15 cellular contexts compared by ENCODE assay signal in the genomic region with DNA sequence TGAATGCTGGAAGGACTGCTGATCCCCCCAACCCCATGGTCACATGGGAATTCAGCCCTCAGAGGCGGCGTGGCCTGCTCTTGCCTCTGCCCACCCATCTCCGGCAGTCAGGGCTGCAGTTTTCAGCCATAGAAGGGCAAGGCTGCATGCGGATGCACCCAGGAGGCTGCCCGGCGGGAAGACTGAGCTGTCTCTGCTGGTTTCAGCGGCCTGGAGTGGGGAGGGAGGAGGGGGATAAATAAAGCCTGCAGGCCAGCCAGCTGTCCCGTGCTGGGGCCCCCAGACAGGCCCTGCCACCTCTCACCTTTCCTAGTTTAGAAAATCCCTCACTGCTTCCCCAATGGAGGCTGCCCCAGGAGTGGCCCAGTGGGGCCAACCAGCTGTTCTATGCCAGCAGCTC. TPM values are rescaled to one million over a fixed set of nuclear protein-coding genes. Genes with fewer than 3 reads are reported as not detected.
A peak's percentile ranks its signal among the peaks of the same experiment; 100 is the strongest.
DNase-seq lines count a peak whose midpoint lies in the region; ATAC-seq, FAIRE-seq and TF ChIP-seq lines count a peak whose summit lies in the region.
"Had no signal": no experiment of that assay in that cellular context is flagged by ENCODE, and none has a peak within 500 bp of the region (broad histone marks: within the 10 kb centered on the region; RNA-seq: fewer than 3 reads in every experiment).

No MANE protein-coding gene starts in this region.

- H2BK15ac ChIP-seq in H9 (ENCODE audit: low read depth, low read length): no peak overlapping the region

- peak; percentile 10 for ATAC-seq in sciatic nerve
- no peak for ATAC-seq in HG03196 (IDR thresholded peaks at IDR 0.05; ENCODE audit: unreplicated experiment)
- no peak for ATAC-seq in natural killer cell

- H3K27me3 ChIP-seq in H9 (ENCODE audit: insufficient read depth, low read length) (no peaks in the 10 kb centered on the region), SJCRH30 (no peaks in the 10 kb centered on the region), iPS-20b (ENCODE audit: insufficient read depth, low read length) (no peaks in the 10 kb centered on the region)

- no peak overlapping the region for H3K4ac ChIP-seq in H9 (ENCODE audit: low read depth, low read length)

- H2AFZ ChIP-seq in H9 (ENCODE audit: low read length): no peak overlapping the region

- H3K4me3 ChIP-seq in SJCRH30 (no peak overlapping the region), iPS-20b (ENCODE audit: low read length) (no peak overlapping the region)

- H3K23me2 ChIP-seq in H9 (ENCODE audit: insufficient read length, low read depth, low read length, poor library complexity, severe bottlenecking): peaks cover 5% of the 10 kb centered on the region

- no CpG with 5 or more reads among the region's 8 CpGs for WGBS in H9 (ENCODE audit: extremely low coverage, insufficient read length, low lambda C conversion rate)

- peak overlapping the region in 2 of 3 experiments; percentile 88 to 91; a peak in 4 of 7 replicates for H3K27ac Mint-ChIP-seq in H9
- no peak overlapping the region for H3K27ac Mint-ChIP-seq in natural killer cell

- no peak for FAIRE-seq in H54 (lab: Jason Lieb, UNC)
- FAIRE-seq: astrocyte had no signal

- H3K4me1 ChIP-seq in H9 (ENCODE audit: insufficient read depth, low read length): no peaks in the 10 kb centered on the region
- peaks cover 26% of the 10 kb centered on the region for H3K4me1 ChIP-seq in SJCRH30
- peaks cover 24% of the 10 kb centered on the region for H3K4me1 ChIP-seq in iPS-20b (ENCODE audit: insufficient read depth, low read length)

- H3K9me3 ChIP-seq in H9 (ENCODE audit: control insufficient read depth, low read depth, low read length): no peaks in the 10 kb centered on the region
- H3K9me3 ChIP-seq in SJCRH30 (replicated peaks): no peaks in the 10 kb centered on the region
- no peaks in the 10 kb centered on the region for H3K9me3 ChIP-seq in iPS-20b (ENCODE audit: insufficient read depth, low read depth, low read length)

- no peak overlapping the region for H2BK5ac ChIP-seq in H9 (ENCODE audit: insufficient read length, low read length)

- no peak overlapping the region for H4K91ac ChIP-seq in H9 (ENCODE audit: insufficient read length, low read depth, low read length)

- H3K9ac ChIP-seq in H9 (ENCODE audit: extremely low read depth, insufficient read length, low read length) (no peak overlapping the region), iPS-20b (ENCODE audit: low read depth, low read length) (peak overlapping the region; percentile 40; the same call in 1 of the 2 replicates)

- H3K4me2 ChIP-seq in H9 (ENCODE audit: insufficient read depth, insufficient read length, low read length): no peak overlapping the region

- no peaks in the 10 kb centered on the region for H3K79me1 ChIP-seq in H9 (ENCODE audit: insufficient read depth, low read depth, low read length, poor library complexity, severe bottlenecking)

- no peak overlapping the region for H3K56ac ChIP-seq in H9 (ENCODE audit: insufficient read length, low read depth, low read length)

- no peaks in the 10 kb centered on the region for H4K20me1 ChIP-seq in H9 (ENCODE audit: control insufficient read depth, insufficient read depth, insufficient read length)

- H3K36me3 Mint-ChIP-seq in H9 (ENCODE audit: insufficient read depth in 1 of 3, low read depth in 3 of 3) (peaks cover 5 to 32% (median 22%) of the 10 kb centered on the region in 3 experiments; a peak in 6 of 7 replicates), natural killer cell (no peaks in the 10 kb centered on the region)

- intact Hi-C loops in sciatic nerve (cut with DNase I): no loop called here
- intact Hi-C loops in natural killer cell (cut with micrococcal nuclease): no loop called here

- no peak for TF ChIP-seq CTCF in H9 (conservative IDR thresholded peaks at IDR 0.05)
- no peak for TF ChIP-seq CTCF in natural killer cell (IDR thresholded peaks at IDR 0.05)

- no peak overlapping the region; the same call in 1 of the 2 replicates for H3K14ac ChIP-seq in H9 (ENCODE audit: insufficient read depth, low read length)

- H4K5ac ChIP-seq in H9 (ENCODE audit: insufficient read length, low read depth, low read length): no peak overlapping the region

- H2BK12ac ChIP-seq in H9 (ENCODE audit: insufficient read length, low read depth, low read length): no peak overlapping the region

- H3K4me3 Mint-ChIP-seq in H9 (peak overlapping the region in 1 of 2 experiments; percentile 51; a peak in 1 of 5 replicates), natural killer cell (no peak overlapping the region)

- H3K36me3 ChIP-seq in SJCRH30 (no peaks in the 10 kb centered on the region), iPS-20b (ENCODE audit: insufficient read depth, low read depth, low read length) (peaks cover 11% of the 10 kb centered on the region)

- no peak overlapping the region for H2AK5ac ChIP-seq in H9 (ENCODE audit: insufficient read length, low read length)

- H3K9me3 Mint-ChIP-seq in H9 (no peaks in the 10 kb centered on the region), natural killer cell (no peaks in the 10 kb centered on the region)

- TF ChIP-seq POLR2A in H54 (IDR thresholded peaks at IDR 0.05; ENCODE audit: low read depth, low read length): no peak

- H3K27me3 Mint-ChIP-seq in H9 (ENCODE audit: low read depth): no peaks in the 10 kb centered on the region
- no peaks in the 10 kb centered on the region for H3K27me3 Mint-ChIP-seq in natural killer cell (ENCODE audit: low read depth in 2 of 2)

- H3K27ac ChIP-seq in H9 (ENCODE audit: insufficient read length, low read depth, low read length) (no peak overlapping the region), SJCRH30 (no peak overlapping the region; the same call in 1 of the 2 replicates), iPS-20b (ENCODE audit: low read length) (no peak overlapping the region)
- H3K27ac ChIP-seq: C4-2B had no signal

- H3K79me2 ChIP-seq in H9 (ENCODE audit: insufficient read depth, low read length): no peaks in the 10 kb centered on the region

- no peak overlapping the region for H3K23ac ChIP-seq in H9 (ENCODE audit: insufficient read length, low read depth, low read length)

- no peak for DNase-seq in H9
- DNase-seq in SJCRH30: peak; percentile 72 to 77
- DNase-seq in sciatic nerve (ENCODE audit: low spot score): no peak
- no peak for DNase-seq in H54 (ENCODE audit: insufficient read length, low spot score)
- no peak for DNase-seq in NCI-H2107 (lab: John Stamatoyannopoulos, UW)
- no peak for DNase-seq in natural killer cell
- DNase-seq: activated T-cell treated with anti-CD3 and anti-CD28 coated beads, Interleukin-2, amount 50 U/mL, for 48 hours; NCI-H1048; SIG-M5 had no signal

- no peak overlapping the region for H3T11ph ChIP-seq in H9 (ENCODE audit: low read length)

- H2BK20ac ChIP-seq in H9 (ENCODE audit: low read depth, low read length, poor library complexity, severe bottlenecking): no peak overlapping the region

- H3K4me1 Mint-ChIP-seq in H9 (peaks cover 37 to 39% of the 10 kb centered on the region in 2 experiments), natural killer cell (peaks cover 13 to 29% of the 10 kb centered on the region in 2 donors)

- no peak overlapping the region for H3K18ac ChIP-seq in H9 (ENCODE audit: insufficient read length, low read depth, low read length)

- no peak overlapping the region for H4K8ac ChIP-seq in H9 (replicated peaks; ENCODE audit: insufficient read length, low read depth, low read length)

- H2BK120ac ChIP-seq in H9 (ENCODE audit: low read depth, low read length, poor library complexity, severe bottlenecking): no peak overlapping the region

RNA-seq across cellular contexts. Expression of gene MICALL1, which starts 4.8 kb away (rescaled TPM):
- total RNA-seq in H9 (2021) (33.3 and 33.8 TPM in 2 replicates), sciatic nerve (30.4 TPM), natural killer cell (10 to 100 TPM; 24.6 to 34.3 (median 32.4) TPM)
- 16.8 and 18.0 TPM in 2 replicates for total RNA-seq in SJCRH30 (2014; rRNA removed; shearing (Covaris generic))

RNA-seq across cellular contexts. Expression of gene C22orf23, which starts 42.5 kb away (rescaled TPM):
- total RNA-seq in H9 (2021) (0.55 and 0.57 TPM in 2 replicates), sciatic nerve (0.45 TPM), natural killer cell (not detected)
- not detected in 2 replicates for total RNA-seq in SJCRH30 (2014; rRNA removed; shearing (Covaris generic))
- total RNA-seq: astrocyte, epithelial cell of proximal tubule, HT-29 had no signal

RNA-seq across cellular contexts. Expression of gene POLR2F, which starts 42.6 kb away (rescaled TPM):
- 141 and 147 TPM in 2 replicates for total RNA-seq in H9 (2021)
- total RNA-seq in SJCRH30 (2014; rRNA removed; shearing (Covaris generic)): 121 and 122 TPM in 2 replicates
- total RNA-seq in sciatic nerve: 94.8 TPM
- total RNA-seq in natural killer cell: 10 to 100 TPM; 38.7 to 40.6 (median 38.8) TPM

Comparison
In these comparisons a context has a peak if more than half of its experiments do, and no peak if none do; other contexts are left out.
1. DNase-seq: peak in SJCRH30 (2 of 2); none in H9 (single experiment), sciatic nerve (single experiment), H54 (single experiment), NCI-H2107 (single experiment) and natural killer cell (single experiment).
2. H3K27ac Mint-ChIP-seq: peak in H9 (2 of 3); none in natural killer cell (0 of 2).